In the genomic region with DNA sequence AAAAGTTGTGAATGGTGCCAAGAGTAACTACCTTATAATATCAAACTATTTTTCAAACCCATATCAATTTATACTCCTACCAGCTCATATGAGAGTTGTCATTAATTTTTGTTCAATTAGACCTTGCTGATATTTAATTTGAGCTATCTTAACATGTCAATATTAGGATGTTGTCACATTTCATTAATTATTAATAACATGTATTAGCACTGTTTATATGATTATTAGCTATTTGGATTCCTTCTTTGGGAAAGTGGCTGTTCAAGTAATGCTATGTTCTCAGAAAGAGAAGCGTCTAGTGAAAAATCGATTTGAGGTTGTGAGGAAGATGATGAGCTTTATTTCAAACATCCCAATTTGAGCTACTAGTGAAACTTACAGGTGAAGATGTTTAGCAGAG, we compare ENCODE assay signal across 8 cellular contexts.
"Had no signal": no experiment of that assay in that cellular context is flagged by ENCODE, and none has a peak within 500 bp of the region (broad histone marks: within the 10 kb centered on the region; RNA-seq: fewer than 3 reads in every experiment).

No MANE protein-coding gene starts in this region.

- ATAC-seq: GM12878 had no signal

- FAIRE-seq: G401.6, GM12878, GM12891, GM12892, GM18507, GM19239 had no signal

- DNase-seq: GDM1, GF-D8 had no signal

- H3K4me3 ChIP-seq: GM12878 had no signal
